32 cellular contexts compared by ENCODE assay signal in genomic region chr3:77562089-77562488, GRCh38.
"Had no signal": no experiment of that assay in that cellular context is flagged by ENCODE, and none has a peak within 500 bp of the region (broad histone marks: within the 10 kb centered on the region; RNA-seq: fewer than 3 reads in every experiment).

No MANE protein-coding gene starts in this region.

- DNase-seq: activated CD4-positive, alpha-beta T cell treated with anti-CD3 and anti-CD28 coated beads, Interleukin-2, amount 10 ng/mL, durations not matched to agents 24 days and 14 days; activated CD4-positive, alpha-beta T cell treated with anti-CD3 and anti-CD28 coated beads, Interleukin-2, amount 50 U/mL, for 4 hours; activated CD8-positive, alpha-beta T cell treated with anti-CD3 and anti-CD28 coated beads for 36 hours; activated effector memory CD4-positive, alpha-beta T cell treated with anti-CD3 and anti-CD28 coated beads, Interleukin-2, amount 50 U/mL, for 16 hours; activated naive CD4-positive, alpha-beta T cell; activated naive CD4-positive, alpha-beta T cell treated with anti-CD3 and anti-CD28 coated beads, Interleukin-2, amount 50 U/mL, for 16 hours; activated naive CD8-positive, alpha-beta T cell treated with anti-CD3 and anti-CD28 coated beads for 36 hours; activated T-cell treated with anti-CD3 and anti-CD28 coated beads, Interleukin-2, amount 50 U/mL, for 1 hour; activated T-cell treated with anti-CD3 and anti-CD28 coated beads, Interleukin-2, amount 50 U/mL, for 72 hours; amygdala; Kasumi-1; MG63; NCI-H1048; NCI-H1105 treated with DMSO at 0.1 percent for 48 hours; NCI-H1436; NCI-H1694; NCI-H2029; NCI-H2107; NCI-H2171; NCI-H510A; NCI-H526; NCI-H748 treated with DMSO at 0.1 percent for 48 hours; NK-92 treated with Interleukin-12 subunit alpha and Interleukin-12 subunit beta, amount 100 ng/mL, for 24 hours; PC-3; Peyer's patch; RPMI8226; SHP77 treated with DMSO at 0.1 percent for 48 hours; SK-N-SH had no signal

- H3K36me3 ChIP-seq: ascending aorta, cardiac muscle cell, MG63, Peyer's patch, SJSA1 had no signal

- H3K4me2 ChIP-seq: SK-N-SH had no signal

- H3K4me3 ChIP-seq: ascending aorta, cardiac muscle cell, MG63, Peyer's patch, SJSA1 had no signal

- H3K27me3 ChIP-seq: ascending aorta, cardiac muscle cell, MG63, Peyer's patch, SJSA1 had no signal

- H3K9me3 ChIP-seq: ascending aorta, MG63, Peyer's patch, SJSA1, SK-N-SH had no signal

- H3K9ac ChIP-seq: SK-N-SH had no signal

- H3K4me1 ChIP-seq: ascending aorta, Peyer's patch, SJSA1 had no signal

- H3K27ac ChIP-seq: ascending aorta, cardiac muscle cell, Peyer's patch, SJSA1 had no signal

- ATAC-seq: activated CD8-positive, alpha-beta T cell treated with anti-CD3 and anti-CD28 coated beads for 36 hours; activated T-cell treated with anti-CD3 and anti-CD28 coated beads, Interleukin-2, amount 50 U/mL, for 72 hours; activated T-helper 17 cell treated with anti-CD3 and anti-CD28 coated beads, Interleukin-2, amount 50 U/mL, for 72 hours; PC-3 had no signal
